ENCODE assay signal across 16 cellular contexts in the genomic region with DNA sequence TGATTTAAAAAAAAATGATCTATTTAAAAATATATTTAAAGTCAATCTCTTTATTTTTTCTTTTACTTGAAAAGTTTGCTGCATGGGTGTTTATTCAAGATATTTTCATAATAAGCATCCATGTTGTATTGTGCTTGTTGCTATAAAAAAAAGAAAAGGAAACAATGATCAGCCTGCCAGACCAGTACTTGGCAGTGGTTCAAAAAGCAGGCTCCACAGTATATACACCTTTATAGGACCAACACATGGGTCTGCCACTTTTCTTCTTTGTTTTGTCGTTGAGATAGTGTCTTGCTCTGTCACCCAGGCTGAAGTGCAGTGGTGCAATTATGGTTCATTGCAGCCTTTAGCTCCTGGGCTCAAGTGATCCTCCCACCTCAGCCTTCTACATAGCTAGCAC.
"Had no signal": no experiment of that assay in that cellular context is flagged by ENCODE, and none has a peak within 500 bp of the region (broad histone marks: within the 10 kb centered on the region; RNA-seq: fewer than 3 reads in every experiment).

No MANE protein-coding gene starts in this region.

- H3K9ac ChIP-seq: parathyroid adenoma had no signal

- H3K79me2 ChIP-seq: hepatocyte, parathyroid adenoma had no signal

- H3K4me3 Mint-ChIP-seq: activated CD8-positive, alpha-beta T cell treated with anti-CD3 and anti-CD28 coated beads for 36 hours; activated T-cell treated with anti-CD3 and anti-CD28 coated beads, Interleukin-2, amount 50 U/mL, for 4 hours; endodermal cell; naive thymus-derived CD8-positive, alpha-beta T cell; stimulated activated naive CD8-positive, alpha-beta T cell treated with anti-CD3 and anti-CD28 coated beads, Interleukin-15, amount 100 ng/mL, for 72 hours had no signal

- H3K27ac ChIP-seq: dorsolateral prefrontal cortex, hepatocyte, parathyroid adenoma, sigmoid colon, spleen, testis, upper lobe of left lung had no signal

- H3K27ac Mint-ChIP-seq: activated CD8-positive, alpha-beta T cell treated with anti-CD3 and anti-CD28 coated beads for 36 hours; endodermal cell; naive thymus-derived CD8-positive, alpha-beta T cell; stimulated activated naive CD8-positive, alpha-beta T cell treated with anti-CD3 and anti-CD28 coated beads, Interleukin-15, amount 100 ng/mL, for 72 hours had no signal

- H3K36me3 Mint-ChIP-seq: naive thymus-derived CD8-positive, alpha-beta T cell had no signal

- H3K4me1 ChIP-seq: parathyroid adenoma, spleen, testis had no signal

- H3K27me3 ChIP-seq: dorsolateral prefrontal cortex, hepatocyte, sigmoid colon, spleen, testis, upper lobe of left lung had no signal

- H3K27me3 Mint-ChIP-seq: activated CD8-positive, alpha-beta T cell treated with anti-CD3 and anti-CD28 coated beads for 36 hours; naive thymus-derived CD8-positive, alpha-beta T cell; stimulated activated naive CD8-positive, alpha-beta T cell treated with anti-CD3 and anti-CD28 coated beads, Interleukin-15, amount 100 ng/mL, for 72 hours had no signal

- H3K4me3 ChIP-seq: dorsolateral prefrontal cortex, hepatocyte, sigmoid colon, spleen, testis, upper lobe of left lung had no signal

- H3K4me1 Mint-ChIP-seq: naive thymus-derived CD8-positive, alpha-beta T cell; stimulated activated naive CD8-positive, alpha-beta T cell treated with anti-CD3 and anti-CD28 coated beads, Interleukin-15, amount 100 ng/mL, for 72 hours had no signal

- ATAC-seq: activated CD8-positive, alpha-beta T cell treated with anti-CD3 and anti-CD28 coated beads for 36 hours; activated T-cell treated with anti-CD3 and anti-CD28 coated beads, Interleukin-2, amount 50 U/mL, for 4 hours; naive thymus-derived CD8-positive, alpha-beta T cell; stimulated activated naive CD8-positive, alpha-beta T cell treated with anti-CD3 and anti-CD28 coated beads, Interleukin-15, amount 100 ng/mL, for 72 hours had no signal

- H3K9me3 ChIP-seq: sigmoid colon, spleen, testis, upper lobe of left lung had no signal

- H2AFZ ChIP-seq: hepatocyte, parathyroid adenoma had no signal

- DNase-seq: activated CD4-positive, alpha-beta T cell treated with anti-CD3 and anti-CD28 coated beads for 4 hours; activated CD8-positive, alpha-beta T cell treated with anti-CD3 and anti-CD28 coated beads for 36 hours; activated effector memory CD4-positive, alpha-beta T cell treated with Interleukin-2 at 50 U/mL for 16 hours; activated naive CD4-positive, alpha-beta T cell treated with anti-CD3 and anti-CD28 coated beads, Interleukin-2, amount 50 U/mL, for 16 hours; activated T-cell treated with anti-CD3 and anti-CD28 coated beads, Interleukin-2, amount 50 U/mL, for 4 hours; dorsolateral prefrontal cortex; endodermal cell; islet precursor cell; naive thymus-derived CD8-positive, alpha-beta T cell; sigmoid colon; spleen; stimulated activated naive CD8-positive, alpha-beta T cell treated with anti-CD3 and anti-CD28 coated beads, Interleukin-15, amount 100 ng/mL, for 72 hours; testis; upper lobe of left lung had no signal

- H3K36me3 ChIP-seq: sigmoid colon, spleen, upper lobe of left lung had no signal

- H3K9me3 Mint-ChIP-seq: activated CD8-positive, alpha-beta T cell treated with anti-CD3 and anti-CD28 coated beads for 36 hours; endodermal cell; stimulated activated naive CD8-positive, alpha-beta T cell treated with anti-CD3 and anti-CD28 coated beads, Interleukin-15, amount 100 ng/mL, for 72 hours had no signal
